8 cellular contexts compared by ENCODE assay signal in genomic region chr2:112004246-112004645, GRCh38. TPM values are rescaled to one million over a fixed set of nuclear protein-coding genes. Genes with fewer than 3 reads are reported as not detected.
A peak's percentile ranks its signal among the peaks of the same experiment; 100 is the strongest.
DNase-seq lines count a peak whose midpoint lies in the region; ATAC-seq and TF ChIP-seq lines count a peak whose summit lies in the region.

No MANE protein-coding gene starts in this region.

- no TSS peak for BruUV-seq in MCF 10A (replicated peaks; lab: Mats Ljungman, UMichigan)

- no peaks in the 10 kb centered on the region for H3K36me3 Mint-ChIP-seq in glutamatergic neuron (ENCODE audit: unreplicated experiment)
- no peaks in the 10 kb centered on the region for H3K36me3 Mint-ChIP-seq in MCF 10A (ENCODE audit: insufficient read depth, unreplicated experiment)

- H3K9me3 Mint-ChIP-seq in glutamatergic neuron (ENCODE audit: unreplicated experiment) = no peaks in the 10 kb centered on the region
- peaks cover 8% of the 10 kb centered on the region for H3K9me3 Mint-ChIP-seq in MCF 10A (ENCODE audit: unreplicated experiment)

- POLR2A ChIA-PET in MCF 10A (lab: Yijun Ruan, JAX) = no interaction called here

- TF ChIP-seq EP300 in ovary (IDR thresholded peaks at IDR 0.05) = no peak

- no peaks in the 10 kb centered on the region for H3K36me3 ChIP-seq in ovary

- TF ChIP-seq POLR2A in ovary (IDR thresholded peaks at IDR 0.05) = no peak

- H3K9me3 ChIP-seq in ovary = no peaks in the 10 kb centered on the region

- ATAC-seq in HG02610 (IDR thresholded peaks at IDR 0.05; ENCODE audit: unreplicated experiment) = peak; percentile 60

- H3K4me1 Mint-ChIP-seq in glutamatergic neuron (ENCODE audit: low read depth, unreplicated experiment) = no peaks in the 10 kb centered on the region
- H3K4me1 Mint-ChIP-seq in MCF 10A (ENCODE audit: insufficient read depth, unreplicated experiment) = peaks cover 6% of the 10 kb centered on the region

- H3K4me1 ChIP-seq in ovary (ENCODE audit: insufficient read depth) = peaks cover 2% of the 10 kb centered on the region

- no peaks in the 10 kb centered on the region for H3K27me3 ChIP-seq in ovary

- H3K27ac ChIP-seq in ovary = no peak overlapping the region

- H3K27me3 Mint-ChIP-seq in glutamatergic neuron (ENCODE audit: unreplicated experiment) (no peaks in the 10 kb centered on the region), MCF 10A (ENCODE audit: insufficient read depth, unreplicated experiment) (peaks cover 33% of the 10 kb centered on the region)

- CTCF ChIA-PET in MCF 10A (lab: Yijun Ruan, JAX) = interaction anchor here (1.0 kb wide), 1 partner anchor 46 kb away, joined by 3 read pairs; no protein-coding TSS in a partner anchor

- H3K4me3 ChIP-seq in ovary = no peak overlapping the region

- H3K27ac Mint-ChIP-seq in glutamatergic neuron (ENCODE audit: unreplicated experiment) (no peak overlapping the region), MCF 10A (ENCODE audit: low read depth, unreplicated experiment) (no peak overlapping the region)

- DNase-seq in Ammon's horn (ENCODE audit: low spot score) (peak; percentile 81), SIG-M5 (lab: John Stamatoyannopoulos, UW) (peak; percentile 78), inferior parietal cortex (ENCODE audit: extremely low spot score) (peak; percentile 15), ovary (no peak), dermis blood vessel endothelial cell (no peak), glutamatergic neuron (no peak), MCF 10A (ENCODE audit: unreplicated experiment) (no peak)

- 66 to 72% (median 69%) methylated on average over 5 of the region's 5 CpGs for WGBS in ovary, 3 donors

- intact Hi-C loops in ovary (cut with DNase I) (no loop called here), MCF 10A (cut with micrococcal nuclease) (no loop called here)

- no peak for TF ChIP-seq CTCF in ovary (IDR thresholded peaks at IDR 0.05)
- no peak for TF ChIP-seq CTCF in glutamatergic neuron (IDR thresholded peaks at IDR 0.05; ENCODE audit: partially characterized antibody, unreplicated experiment)
- TF ChIP-seq CTCF in MCF 10A (IDR thresholded peaks at IDR 0.05; ENCODE audit: unreplicated experiment) = no peak

- H3K4me3 Mint-ChIP-seq in glutamatergic neuron (ENCODE audit: unreplicated experiment) = no peak overlapping the region
- no peak overlapping the region for H3K4me3 Mint-ChIP-seq in MCF 10A (ENCODE audit: unreplicated experiment)

RNA-seq across cellular contexts. Expression of gene TMEM87B, which starts 50.8 kb away (rescaled TPM):
- 10 to 100 TPM; 11.0 to 23.8 (median 13.2) TPM for total RNA-seq in ovary
- polyA plus RNA-seq in ovary = 10 to 100 TPM in 1 of 2 donors, 1 to 10 TPM in 1; 7.1 to 18.4 TPM
- total RNA-seq in dermis blood vessel endothelial cell = 35.1 and 51.1 TPM in 2 replicates
- 8.6 TPM for total RNA-seq in glutamatergic neuron (ENCODE audit: unreplicated experiment)
- total RNA-seq in MCF 10A (2022) = 29.1 and 39.2 TPM in 2 replicates

Comparison
In these comparisons a context has a peak if more than half of its experiments do, and no peak if none do; other contexts are left out.
1. DNase-seq: peak in Ammon's horn (single experiment), SIG-M5 (single experiment) and inferior parietal cortex (single experiment); none in ovary (0 of 5), dermis blood vessel endothelial cell (single experiment), glutamatergic neuron (single experiment) and MCF 10A (single experiment).